In genomic region chr13:30623392-30623791, GRCh38 we compare ENCODE assay signal across 15 cellular contexts.
"Had no signal": no experiment of that assay in that cellular context is flagged by ENCODE, and none has a peak within 500 bp of the region (broad histone marks: within the 10 kb centered on the region; RNA-seq: fewer than 3 reads in every experiment).

No MANE protein-coding gene starts in this region.

- ATAC-seq: activated CD4-positive, CD25-positive, alpha-beta regulatory T cell treated with anti-CD3 and anti-CD28 coated beads, Interleukin-2, amount 50 U/mL, for 24 hours; esophagus mucosa had no signal

- H3K27me3 ChIP-seq: dorsolateral prefrontal cortex had no signal

- H3K27ac Mint-ChIP-seq: memory B cell; nephron; T-helper 2 cell treated with Interferon-gamma antibody and Interleukin-4, amounts not matched to agents 5 μg/mL and 100 μg/mL, for 36 hours; type B pancreatic cell had no signal

- H3K4me3 ChIP-seq: dorsolateral prefrontal cortex had no signal

- H3K9me3 Mint-ChIP-seq: memory B cell; nephron; T-helper 2 cell treated with Interferon-gamma antibody and Interleukin-4, amounts not matched to agents 5 μg/mL and 100 μg/mL, for 36 hours; type B pancreatic cell had no signal

- H3K27ac ChIP-seq: dorsolateral prefrontal cortex had no signal

- H3K4me3 Mint-ChIP-seq: memory B cell; nephron; T-helper 2 cell treated with Interferon-gamma antibody and Interleukin-4, amounts not matched to agents 5 μg/mL and 100 μg/mL, for 36 hours; type B pancreatic cell had no signal

- DNase-seq: activated effector memory CD4-positive, alpha-beta T cell treated with Interleukin-2 at 50 U/mL for 16 hours; central memory CD4-positive, alpha-beta T cell; dorsolateral prefrontal cortex; foreskin fibroblast; head of caudate nucleus; occipital lobe; SHP77 treated with DMSO at 0.1 percent for 48 hours; stimulated activated CD4-positive, alpha-beta T cell treated with anti-CD3 and anti-CD28 coated beads, Interleukin-12 subunit alpha, Interleukin-12 subunit beta, amount 100 ng/mL, for 4 hours; stimulated activated naive CD4-positive, alpha-beta T cell treated with Interleukin-2 at 50 U/mL for 16 hours had no signal

- H3K27me3 Mint-ChIP-seq: memory B cell, type B pancreatic cell had no signal
